8 cellular contexts compared by ENCODE assay signal in genomic region chr9:1005043-1005667, GRCh38. TPM values are rescaled to one million over a fixed set of nuclear protein-coding genes. Genes with fewer than 3 reads are reported as not detected.
A peak's percentile ranks its signal among the peaks of the same experiment; 100 is the strongest.
DNase-seq lines count a peak whose midpoint lies in the region; ATAC-seq, FAIRE-seq and TF ChIP-seq lines count a peak whose summit lies in the region.

No MANE protein-coding gene starts in this region.

- TF ChIP-seq CTCF in A549 (IDR thresholded peaks at IDR 0.05) (peak; percentile 54), mammary epithelial cell (conservative IDR thresholded peaks at IDR 0.05 in 1 of 2, IDR thresholded peaks at IDR 0.05 in 1 of 2; ENCODE audit: extremely low read depth in 1 of 2, insufficient read depth in 1 of 2, low read depth in 1 of 2, low read length in 2 of 2) (peak; percentile 54 to 81)

- no TSS peak for BruUV-seq in mammary epithelial cell (replicated peaks; lab: Mats Ljungman, UMichigan)

- TF ChIP-seq POLR2A in A549 (IDR thresholded peaks at IDR 0.05; ENCODE audit: low read length): no peak

- H3K27ac ChIP-seq in A549 (no peak overlapping the region), mammary epithelial cell (ENCODE audit: insufficient read depth, low read depth, low read length) (no peak overlapping the region)

- ATAC-seq in A549 (peak; percentile 67 to 72; a peak in 4 of 6 replicates), HG02852 (IDR thresholded peaks at IDR 0.05; ENCODE audit: unreplicated experiment) (peak; percentile 45), left lobe of liver (peak; percentile 72), HG03095 (IDR thresholded peaks at IDR 0.05; ENCODE audit: unreplicated experiment) (no peak), GM21381 (IDR thresholded peaks at IDR 0.05; ENCODE audit: unreplicated experiment) (no peak)

- POLR2A ChIA-PET in A549 (lab: Yijun Ruan, JAX): no interaction called here

- 0 out of 3 replicates have a peak, but pooled peaks cover 3% of the 10 kb centered on the region for H3K4me1 ChIP-seq in A549
- peaks cover 6% of the 10 kb centered on the region for H3K4me1 ChIP-seq in mammary epithelial cell (ENCODE audit: insufficient read depth, low read length)

- no peak for FAIRE-seq in A549 (lab: Jason Lieb, UNC)

- intact Hi-C loops in mammary epithelial cell (cut with micrococcal nuclease): loop anchor here (1.0 to 5.0 kb wide), 4 partner anchors 112 to 602 kb away; no protein-coding TSS in a partner anchor

- peak; percentile 25 to 67 for DNase-seq in A549 (ENCODE audit: low read depth in 1 of 2, low spot score in 1 of 2)
- DNase-seq in GM03348 (ENCODE audit: low spot score): peak; percentile 66
- peak; percentile 42 for DNase-seq in NCI-H748 (lab: John Stamatoyannopoulos, UW; ENCODE audit: unreplicated experiment)
- DNase-seq in mammary epithelial cell: peak; percentile 61
- no peak for DNase-seq in left lobe of liver (ENCODE audit: low spot score)

- no peaks in the 10 kb centered on the region for H3K27me3 ChIP-seq in mammary epithelial cell (ENCODE audit: insufficient read depth, low read length)

- H3K9me3 ChIP-seq in A549 (peaks cover under 1% of the 10 kb centered on the region; the same call in 1 of the 3 replicates), mammary epithelial cell (replicated peaks; ENCODE audit: insufficient read depth, low read length) (no peaks in the 10 kb centered on the region)

- H2AFZ ChIP-seq in mammary epithelial cell (ENCODE audit: low read depth, low read length): no peak overlapping the region

- CTCF ChIA-PET in A549 (lab: Yijun Ruan, JAX) (interaction anchor here (0.6 to 6.4 kb wide), 19 partner anchors 9 to 658 kb away, joined by 3 to 54 read pairs (median 4); partner anchors contain the start of gene DMRT3), mammary epithelial cell (lab: Charles Lee; ENCODE audit: low non-redundant PET) (interaction anchor here (0.5 to 1.1 kb wide), 6 partner anchors 96 to 715 kb away, joined by 3 to 18 read pairs (median 3); no protein-coding TSS in a partner anchor)

- H3K36me3 ChIP-seq in mammary epithelial cell (ENCODE audit: insufficient read depth, low read length): no peaks in the 10 kb centered on the region

- no peaks in the 10 kb centered on the region for H3K79me2 ChIP-seq in mammary epithelial cell (ENCODE audit: insufficient read depth, low read length)

- H3K4me3 ChIP-seq in A549 (no peak overlapping the region), mammary epithelial cell (replicated peaks in 1 of 3; ENCODE audit: insufficient read depth in 1 of 3, low read depth in 2 of 3, low read length in 3 of 3) (no peak overlapping the region)

- TF ChIP-seq RAD21 in A549 (conservative IDR thresholded peaks at IDR 0.05 in 1 of 2, IDR thresholded peaks at IDR 0.05 in 1 of 2): peak; percentile 52 to 55

- dilution Hi-C loops in mammary epithelial cell (cut with HindIII; ENCODE audit: low sequenced_read_pairs): loop anchor here (5.0 kb wide), 1 partner anchor 103 kb away; no protein-coding TSS in a partner anchor

- no peak for TF ChIP-seq EP300 in A549 (IDR thresholded peaks at IDR 0.05)

- H3K9ac ChIP-seq in mammary epithelial cell (ENCODE audit: insufficient read depth, low read length): no peak overlapping the region

- H3K4me2 ChIP-seq in A549 (no peak overlapping the region), mammary epithelial cell (ENCODE audit: insufficient read depth, low read depth, low read length) (no peak overlapping the region)

- no peaks in the 10 kb centered on the region for H4K20me1 ChIP-seq in mammary epithelial cell (ENCODE audit: insufficient read depth, low read length)

- 33% methylated on average over 10 of the region's 10 CpGs for WGBS in A549 (ENCODE audit: missing lambda C conversion rate)
- WGBS in mammary epithelial cell (ENCODE audit: low coverage, missing lambda C conversion rate): 48% methylated on average over 10 of the region's 10 CpGs

- in situ Hi-C loops in mammary epithelial cell (cut with MboI; ENCODE audit: low sequenced_read_pairs in 2 of 2): loop anchor here (5.0 kb wide), 1 partner anchor 113 kb away; no protein-coding TSS in a partner anchor

TF ChIP-seq in A549, 52 proteins besides CTCF, POLR2A, EP300 and RAD21:
- TF ChIP-seq HOXA7 (CRISPR knock-in tag; IDR thresholded peaks at IDR 0.05): no peak
- TF ChIP-seq HES2 (IDR thresholded peaks at IDR 0.05): no peak
- 0 out of 2 replicates have a peak, but pooled peaks have one; percentile 23 for TF ChIP-seq NFE2L2 (conservative IDR thresholded peaks at IDR 0.05; ENCODE audit: low read length)
- peak; percentile 43 for TF ChIP-seq MAFK (IDR thresholded peaks at IDR 0.05; ENCODE audit: partially characterized antibody)
- no peak for TF ChIP-seq EHF (CRISPR knock-in tag; IDR thresholded peaks at IDR 0.05)
- TF ChIP-seq FOXS1 (CRISPR knock-in tag; IDR thresholded peaks at IDR 0.05): no peak

RNA-seq across cellular contexts. Expression of gene DMRT3, which starts 28.7 kb away (rescaled TPM):
- polyA plus RNA-seq in A549 (2011; rRNA removed) (not detected in 2 replicates), A549 (2017; fragmentation: RNase III; extraction: RNeasy Plus Mini Kit Qiagen cat#74134 plus additional on column Dnase treatment) (not detected in 3 replicates), mammary epithelial cell (not detected)
- polyA plus RNA-seq in A549 (2012; cell fraction: cytosol; rRNA removed): not detected in 2 replicates
- not detected in 2 replicates for polyA plus RNA-seq in A549 (2012; cell fraction: nucleus; rRNA removed)
- not detected in 2 replicates for polyA minus RNA-seq in A549 (2011; rRNA and poly(A)+ RNA removed)
- total RNA-seq in mammary epithelial cell (not detected), left lobe of liver (not detected)
- not detected for polyA minus RNA-seq in mammary epithelial cell

RNA-seq across cellular contexts. Expression of gene DMRT2, which starts 45.0 kb away (rescaled TPM):
- not detected in 2 replicates for polyA plus RNA-seq in A549 (2011; rRNA removed)
- polyA plus RNA-seq in A549 (2012; cell fraction: cytosol; rRNA removed): 0.05 TPM in 2 replicates
- 0.01 and 0.06 TPM in 2 replicates for polyA plus RNA-seq in A549 (2012; cell fraction: nucleus; rRNA removed)
- 0.06 TPM in 1 of 3 replicates, not detected in the others for polyA plus RNA-seq in A549 (2017; fragmentation: RNase III; extraction: RNeasy Plus Mini Kit Qiagen cat#74134 plus additional on column Dnase treatment)
- not detected in 2 replicates for polyA minus RNA-seq in A549 (2011; rRNA and poly(A)+ RNA removed)
- total RNA-seq in mammary epithelial cell: not detected
- not detected for polyA plus RNA-seq in mammary epithelial cell
- polyA minus RNA-seq in mammary epithelial cell: not detected
- total RNA-seq in left lobe of liver: not detected

Comparison
In these comparisons a context has a peak if more than half of its experiments do, and no peak if none do; other contexts are left out.
1. ATAC-seq: peak in A549 (2 of 2), HG02852 (single experiment) and left lobe of liver (single experiment); none in HG03095 (single experiment) and GM21381 (single experiment).